ENCODE assay signal across 7 cellular contexts in the genomic region with DNA sequence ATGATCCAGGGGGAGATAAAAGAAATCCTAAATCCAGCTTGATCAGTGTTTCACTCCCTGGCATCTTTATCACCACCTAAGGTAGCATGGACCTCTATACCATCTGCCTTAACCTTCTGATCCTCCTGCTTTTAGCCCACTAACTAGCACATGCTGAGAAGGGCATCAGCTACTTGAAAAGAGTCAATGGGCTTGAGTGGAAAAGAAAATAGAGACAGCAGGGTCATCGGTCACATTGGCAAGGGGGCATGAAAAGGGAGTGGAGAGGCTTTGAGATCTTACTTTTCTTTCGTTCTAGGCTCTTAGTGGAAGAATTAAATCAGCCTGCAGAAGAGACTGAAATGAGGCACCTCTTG. TPM values are rescaled to one million over a fixed set of nuclear protein-coding genes. Genes with fewer than 3 reads are reported as not detected.
A peak's percentile ranks its signal among the peaks of the same experiment; 100 is the strongest.
DNase-seq lines count a peak whose midpoint lies in the region; ATAC-seq, FAIRE-seq and TF ChIP-seq lines count a peak whose summit lies in the region.

No MANE protein-coding gene starts in this region.

- no peak for TF ChIP-seq POLR2A in gastroesophageal sphincter (IDR thresholded peaks at IDR 0.05)

- H3K4me3 Mint-ChIP-seq in T-helper 17 cell: peak overlapping the region; percentile 99

- H3K27me3 ChIP-seq in gastroesophageal sphincter (no peaks in the 10 kb centered on the region), small intestine (ENCODE audit: control insufficient read depth in 2 of 2, insufficient read depth in 2 of 2, low read length in 2 of 2) (no peaks in the 10 kb centered on the region)

- WGBS in gastroesophageal sphincter (ENCODE audit: low coverage in 1 of 2), 2 donors: 0 to 5% methylated on average over 2 of the region's 2 CpGs
- 0 to 3% (median 1%) methylated on average over 2 of the region's 2 CpGs for WGBS in small intestine, 3 donors

- H3K36me3 ChIP-seq in gastroesophageal sphincter (peaks cover 0 to 35% of the 10 kb centered on the region in 2 donors), small intestine (ENCODE audit: control insufficient read depth in 2 of 2, insufficient read depth in 2 of 2, low read length in 2 of 2) (peaks cover 0 to 4% of the 10 kb centered on the region in 2 donors)

- H3K4me1 Mint-ChIP-seq in T-helper 17 cell: peaks cover 23% of the 10 kb centered on the region

- DNase-seq in T-helper 17 cell: no peak
- no peak for DNase-seq in small intestine
- no peak for DNase-seq in GOT3 (lab: John Stamatoyannopoulos, UW)
- DNase-seq in GM19238 (ENCODE audit: insufficient read length, low spot score): no peak
- DNase-seq in RCC 7860 (ENCODE audit: low spot score): no peak

- TF ChIP-seq CTCF in gastroesophageal sphincter (IDR thresholded peaks at IDR 0.05): no peak

- peaks cover 3% of the 10 kb centered on the region for H3K36me3 Mint-ChIP-seq in T-helper 17 cell (ENCODE audit: low read depth)

- H3K4me3 ChIP-seq in gastroesophageal sphincter (peak overlapping the region; percentile 70 to 88), small intestine (ENCODE audit: low read depth in 1 of 2, low read length in 2 of 2) (peak overlapping the region in 1 of 2 donors; percentile 84)

- peak overlapping the region; percentile 85 to 98 (median 96) for H3K27ac ChIP-seq in gastroesophageal sphincter
- H3K27ac ChIP-seq in small intestine (ENCODE audit: low read depth in 1 of 2, low read length in 1 of 2): peak overlapping the region; percentile 87 to 97

- H3K9me3 ChIP-seq in T-helper 17 cell (ENCODE audit: control insufficient read depth, low read length, poor library complexity, severe bottlenecking) (no peaks in the 10 kb centered on the region), gastroesophageal sphincter (no peaks in the 10 kb centered on the region), small intestine (ENCODE audit: control insufficient read depth, low read depth) (no peaks in the 10 kb centered on the region)

- peak overlapping the region; percentile 95 for H3K27ac Mint-ChIP-seq in T-helper 17 cell

- FAIRE-seq in small intestine (lab: Jason Lieb, UNC) (no peak), RCC 7860 (lab: Jason Lieb, UNC) (no peak)

- H3K4me1 ChIP-seq in gastroesophageal sphincter: peaks cover 3 to 42% (median 22%) of the 10 kb centered on the region in 3 donors
- H3K4me1 ChIP-seq in small intestine (ENCODE audit: control insufficient read depth in 2 of 2, insufficient read depth in 1 of 2, low read depth in 1 of 2, low read length in 1 of 2): peaks cover 4 to 6% of the 10 kb centered on the region in 2 donors

- no peak for TF ChIP-seq EP300 in gastroesophageal sphincter (IDR thresholded peaks at IDR 0.05)

- no peaks in the 10 kb centered on the region for H3K27me3 Mint-ChIP-seq in T-helper 17 cell

- ATAC-seq in GM21515 (IDR thresholded peaks at IDR 0.05; ENCODE audit: unreplicated experiment): peak; percentile 7
- ATAC-seq in T-helper 17 cell: no peak
- no peak for ATAC-seq in gastroesophageal sphincter

RNA-seq across cellular contexts. Expression of a gene that starts 0.2 kb away (rescaled TPM):
- total RNA-seq in T-helper 17 cell: 10 to 100 TPM; 19.5 to 22.7 TPM
- 10 to 100 TPM; 13.3 to 25.5 (median 19.7) TPM for total RNA-seq in gastroesophageal sphincter
- polyA plus RNA-seq in small intestine: 10 to 100 TPM; 28.8 to 94.6 (median 59.4) TPM

RNA-seq across cellular contexts. Expression of a gene that starts 0.6 kb away (rescaled TPM):
- total RNA-seq in T-helper 17 cell (10 to 100 TPM; 24.1 to 27.7 TPM), gastroesophageal sphincter (10 to 100 TPM in 3 of 4 donors, 1 to 10 TPM in 1; 7.8 to 20.5 (median 17.8) TPM)
- 10 to 100 TPM; 54.5 to 95.9 (median 63.8) TPM for polyA plus RNA-seq in small intestine

RNA-seq across cellular contexts. Expression of a gene that starts 21.9 kb away (rescaled TPM):
- not detected for total RNA-seq in T-helper 17 cell
- total RNA-seq in gastroesophageal sphincter: not detected
- 100 to 1,000 TPM; 104 to 348 (median 348) TPM for polyA plus RNA-seq in small intestine

RNA-seq across cellular contexts. Expression of a gene that starts 36.9 kb away (rescaled TPM):
- total RNA-seq in T-helper 17 cell (1 to 10 TPM in 1 of 2 donors, under 1 TPM in 1; 0.89 to 1.2 TPM), gastroesophageal sphincter (under 1 TPM; 0.16 to 0.42 (median 0.31) TPM)
- polyA plus RNA-seq in small intestine: under 1 TPM in 2 of 3 donors, not detected in 1; 0.88 to 0.89 TPM

RNA-seq across cellular contexts. Expression of a gene that starts 37.2 kb away (rescaled TPM):
- total RNA-seq in T-helper 17 cell: 1 to 10 TPM; 2.5 to 4.1 TPM
- total RNA-seq in gastroesophageal sphincter: 10 to 100 TPM in 1 of 4 donors, 1 to 10 TPM in 3; 2.0 to 29.8 (median 2.8) TPM
- 100 to 1,000 TPM in 2 of 3 donors, 10 to 100 TPM in 1; 85.0 to 258 (median 170) TPM for polyA plus RNA-seq in small intestine
